ENCODE assay signal across 1 cellular context in the genomic region with DNA sequence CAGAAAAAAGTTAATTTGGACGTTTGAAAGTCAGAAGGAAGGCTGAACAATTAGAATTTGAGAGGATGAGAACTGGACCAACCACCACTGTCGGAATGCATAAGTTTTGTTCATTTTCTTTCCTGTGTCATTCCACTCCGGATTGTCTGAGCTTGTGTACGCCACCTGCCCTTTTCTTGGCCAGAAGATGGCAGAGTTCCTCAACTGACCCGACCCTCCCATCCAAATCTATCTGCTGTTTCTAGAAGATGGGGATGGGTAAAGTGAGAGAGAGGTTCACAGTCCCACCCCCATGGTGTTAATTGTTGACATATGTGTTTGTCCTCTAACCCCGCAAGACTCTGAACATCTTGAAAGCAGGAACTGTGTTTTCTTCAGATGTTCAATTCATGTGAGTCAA.
TF ChIP-seq lines count a peak whose summit lies in the region.

No MANE protein-coding gene starts in this region.

TF ChIP-seq in HEK293, 187 proteins besides CTCF, POLR2A, EP300 and RAD21 (continued from another document):
- TF ChIP-seq, protein P1, sequence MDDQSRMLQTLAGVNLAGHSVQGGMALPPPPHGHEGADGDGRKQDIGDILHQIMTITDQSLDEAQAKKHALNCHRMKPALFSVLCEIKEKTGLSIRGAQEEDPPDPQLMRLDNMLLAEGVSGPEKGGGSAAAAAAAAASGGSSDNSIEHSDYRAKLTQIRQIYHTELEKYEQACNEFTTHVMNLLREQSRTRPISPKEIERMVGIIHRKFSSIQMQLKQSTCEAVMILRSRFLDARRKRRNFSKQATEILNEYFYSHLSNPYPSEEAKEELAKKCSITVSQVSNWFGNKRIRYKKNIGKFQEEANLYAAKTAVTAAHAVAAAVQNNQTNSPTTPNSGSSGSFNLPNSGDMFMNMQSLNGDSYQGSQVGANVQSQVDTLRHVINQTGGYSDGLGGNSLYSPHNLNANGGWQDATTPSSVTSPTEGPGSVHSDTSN (CRISPR knock-in tag; IDR thresholded peaks at IDR 0.05) = no peak
- peak; percentile 35 for TF ChIP-seq ZNF654 (tag by site-specific recombination; IDR thresholded peaks at IDR 0.05; ENCODE audit: low read depth)
TF ChIP-seq in HEK293: peak in this region for 1.
